12 cellular contexts compared by ENCODE assay signal in genomic region chr15:52143862-52144261, GRCh38. TPM values are rescaled to one million over a fixed set of nuclear protein-coding genes. Genes with fewer than 3 reads are reported as not detected.
DNase-seq lines count a peak whose midpoint lies in the region; ATAC-seq, FAIRE-seq and TF ChIP-seq lines count a peak whose summit lies in the region.
"Had no signal": no experiment of that assay in that cellular context is flagged by ENCODE, and none has a peak within 500 bp of the region (broad histone marks: within the 10 kb centered on the region; RNA-seq: fewer than 3 reads in every experiment).

No MANE protein-coding gene starts in this region.

- TF ChIP-seq EP300 in HepG2 (IDR thresholded peaks at IDR 0.05; ENCODE audit: low read depth in 2 of 2, low read length in 2 of 2) (no peak), HepG2 (CRISPR knock-in tag; IDR thresholded peaks at IDR 0.05; ENCODE audit: borderline replicate concordance) (no peak)

- no peak for TF ChIP-seq POLR2A in HepG2 (IDR thresholded peaks at IDR 0.05; ENCODE audit: insufficient read depth in 1 of 2, low read depth in 2 of 2, low read length in 2 of 2)
- no peak for TF ChIP-seq POLR2A in right lobe of liver (IDR thresholded peaks at IDR 0.05)

- H3K9me3 ChIP-seq in HepG2 (ENCODE audit: low read length) (no peaks in the 10 kb centered on the region), right lobe of liver (no peaks in the 10 kb centered on the region), adipocyte (ENCODE audit: control insufficient read depth, low read length) (no peaks in the 10 kb centered on the region)

- H2AFZ ChIP-seq in HepG2 (ENCODE audit: low read length): no peak overlapping the region

- no peaks in the 10 kb centered on the region for H3K27me3 ChIP-seq in HepG2 (ENCODE audit: control insufficient read depth in 1 of 2, insufficient read depth in 2 of 2, low read length in 2 of 2)
- H3K27me3 ChIP-seq in right lobe of liver: no peaks in the 10 kb centered on the region
- no peaks in the 10 kb centered on the region for H3K27me3 ChIP-seq in adipocyte (replicated peaks; ENCODE audit: control insufficient read depth, insufficient read depth, low read length)
- H3K27me3 ChIP-seq: cardiac muscle cell had no signal

- CTCF ChIA-PET in HepG2 (lab: Yijun Ruan, JAX; ENCODE audit: low intra/inter-chr PET ratio, low total read pairs): no interaction called here

- in situ Hi-C loops in HepG2 (cut with HindIII; ENCODE audit: extremely low pct_ligation_motif_present, low pct_unique_long_range_greater_than_20kb): loop anchor here (5.0 kb wide), 1 partner anchor 162 kb away; no protein-coding TSS in a partner anchor

- H4K20me1 ChIP-seq in HepG2 (ENCODE audit: insufficient read depth, low read length): no peaks in the 10 kb centered on the region

- peak; percentile 65 for ATAC-seq in HepG2
- ATAC-seq in right lobe of liver: no peak
- ATAC-seq in HG03095 (IDR thresholded peaks at IDR 0.05; ENCODE audit: unreplicated experiment): no peak
- ATAC-seq in GM18511 (IDR thresholded peaks at IDR 0.05; ENCODE audit: unreplicated experiment): no peak

- no peak overlapping the region for H3K9ac ChIP-seq in HepG2 (ENCODE audit: insufficient read depth, low read depth, low read length)
- no peak overlapping the region for H3K9ac ChIP-seq in adipocyte (ENCODE audit: low read length)

- WGBS in HepG2 (ENCODE audit: low lambda C conversion rate): 71% methylated on average over 11 of the region's 11 CpGs
- 77% methylated on average over 10 of the region's 11 CpGs for WGBS in right lobe of liver (ENCODE audit: insufficient coverage, low coverage, low lambda C conversion rate, missing lambda C conversion rate)

- TF ChIP-seq CTCF in HepG2 (CRISPR knock-in tag; IDR thresholded peaks at IDR 0.05): no peak
- no peak for TF ChIP-seq CTCF in right lobe of liver (IDR thresholded peaks at IDR 0.05)

- DNase-seq in HepG2 (ENCODE audit: low spot score) (peak; percentile 63), right lobe of liver (no peak), adipocyte (ENCODE audit: low read depth) (peak; percentile 79), glomerular endothelial cell (ENCODE audit: extremely low read depth, low read depth, low spot score) (peak; percentile 50), DMS 273 treated with DMSO at 0.1 percent for 48 hours (lab: John Stamatoyannopoulos, UW) (no peak)
- DNase-seq in effector CD8-positive, alpha-beta T cell (lab: John Stamatoyannopoulos, UW): no peak
- DNase-seq: NCI-H69; stimulated activated CD4-positive, alpha-beta T cell treated with anti-CD3 and anti-CD28 coated beads, Interleukin-2, amount 100 ng/mL, for 24 hours; T-helper 1 cell had no signal

- no peak overlapping the region for H3K4me3 ChIP-seq in HepG2 (replicated peaks in 1 of 3; ENCODE audit: insufficient read depth in 1 of 3, low read depth in 2 of 3, low read length in 3 of 3)
- H3K4me3 ChIP-seq in right lobe of liver: no peak overlapping the region
- no peak overlapping the region for H3K4me3 ChIP-seq in adipocyte (ENCODE audit: low read length)
- H3K4me3 ChIP-seq: cardiac muscle cell had no signal

- H3K79me2 ChIP-seq in HepG2 (ENCODE audit: insufficient read depth, low read length): no peaks in the 10 kb centered on the region

- BruUV-seq in HepG2 (replicated peaks; lab: Mats Ljungman, UMichigan): no TSS peak

- POLR2A ChIA-PET in HepG2 (lab: Yijun Ruan, JAX): interaction anchor here (0.8 kb wide), 1 partner anchor 33 kb away, joined by 3 read pairs; no protein-coding TSS in a partner anchor

- H3K4me1 ChIP-seq in HepG2 (ENCODE audit: insufficient read depth, low read length): peaks cover 25% of the 10 kb centered on the region
- H3K4me1 ChIP-seq in right lobe of liver: peaks cover 0 to 8% (median 4%) of the 10 kb centered on the region in 4 donors
- H3K4me1 ChIP-seq in adipocyte (ENCODE audit: control insufficient read depth, insufficient read depth, low read length): peaks cover 22% of the 10 kb centered on the region

- no peak for TF ChIP-seq RAD21 in HepG2 (CRISPR knock-in tag; IDR thresholded peaks at IDR 0.05)

- H3K27ac ChIP-seq in HepG2 (ENCODE audit: extremely low read length, insufficient read depth, low read length) (no peak overlapping the region), right lobe of liver (no peak overlapping the region)
- H3K27ac ChIP-seq: cardiac muscle cell had no signal

- no peak for FAIRE-seq in HepG2 (lab: Jason Lieb, UNC)

- H3K36me3 ChIP-seq in HepG2 (replicated peaks in 1 of 2; ENCODE audit: control insufficient read depth in 1 of 2, insufficient read depth in 2 of 2, low read length in 2 of 2): no peaks in the 10 kb centered on the region; a peak in 2 of 5 replicates
- peaks cover 0 to 2% (median 0%) of the 10 kb centered on the region in 4 donors for H3K36me3 ChIP-seq in right lobe of liver
- no peaks in the 10 kb centered on the region for H3K36me3 ChIP-seq in adipocyte (ENCODE audit: control insufficient read depth, insufficient read depth, low read length, severe bottlenecking)
- H3K36me3 ChIP-seq: cardiac muscle cell had no signal

- intact Hi-C loops in HepG2 (cut with micrococcal nuclease; ENCODE audit: unreplicated experiment) (no loop called here), right lobe of liver (cut with DNase I) (no loop called here)

- no peak overlapping the region for H3K4me2 ChIP-seq in HepG2 (ENCODE audit: low read depth, low read length)

TF ChIP-seq in HepG2, 621 proteins besides CTCF, POLR2A, EP300 and RAD21 (continues in another document):
- peak; percentile 79 for TF ChIP-seq FOSL2 (CRISPR knock-in tag; IDR thresholded peaks at IDR 0.05)

RNA-seq across cellular contexts. Expression of gene BCL2L10, which starts 31.3 kb away (rescaled TPM):
- total RNA-seq in HepG2 (2016; rRNA removed; fragmentation: Illumina TruSeq; extraction: Trizol) (not detected in 2 replicates), right lobe of liver (1 to 10 TPM; 1.8 to 3.9 (median 2.6) TPM), glomerular endothelial cell (not detected in 2 replicates)
- total RNA-seq in HepG2 (2016; cell fraction: cytosol; rRNA removed; fragmentation: Illumina TruSeq; extraction: Trizol; ENCODE audit: low read depth): not detected in 2 replicates
- not detected in 2 replicates for total RNA-seq in HepG2 (2016; cell fraction: insoluble cytoplasmic fraction; rRNA removed; fragmentation: Illumina TruSeq; extraction: Trizol)
- not detected in 2 replicates for total RNA-seq in HepG2 (2016; cell fraction: membrane; rRNA removed; fragmentation: Illumina TruSeq; extraction: Trizol)
- total RNA-seq in HepG2 (2016; cell fraction: nucleus; rRNA removed; fragmentation: Illumina TruSeq; extraction: Trizol): not detected in 2 replicates
- polyA plus RNA-seq in HepG2 (2011; rRNA removed): not detected in 2 replicates
- polyA plus RNA-seq in HepG2 (2011; cell fraction: cytosol; rRNA removed): not detected in 2 replicates
- not detected in 2 replicates for polyA plus RNA-seq in HepG2 (2011; cell fraction: nucleus; rRNA removed)
- polyA plus RNA-seq in HepG2 (2012): not detected in 2 replicates
- not detected in 2 replicates for polyA plus RNA-seq in HepG2 (2016; cell fraction: cytosol; fragmentation: Illumina TruSeq; extraction: Trizol; ENCODE audit: low read depth)
- polyA plus RNA-seq in HepG2 (2016; cell fraction: insoluble cytoplasmic fraction; fragmentation: Illumina TruSeq; extraction: Trizol; ENCODE audit: low read depth): not detected in 2 replicates
- polyA plus RNA-seq in HepG2 (2016; cell fraction: membrane; fragmentation: Illumina TruSeq; extraction: Trizol; ENCODE audit: low read depth): not detected in 2 replicates
- polyA plus RNA-seq in HepG2 (2016; cell fraction: nucleus; fragmentation: Illumina TruSeq; extraction: Trizol; ENCODE audit: insufficient read depth, low read depth): not detected in 2 replicates
- not detected in 2 replicates for polyA minus RNA-seq in HepG2 (2011; rRNA and poly(A)+ RNA removed; ENCODE audit: low replicate concordance)
- polyA minus RNA-seq in HepG2 (2011; cell fraction: cytosol; rRNA and poly(A)+ RNA removed): not detected in 2 replicates
- polyA minus RNA-seq in HepG2 (2011; cell fraction: nucleus; rRNA and poly(A)+ RNA removed): 0.62 TPM in 1 of 2 replicates, not detected in the other
- polyA plus RNA-seq: cardiac muscle cell had no signal

RNA-seq across cellular contexts. Expression of gene GNB5, which starts 47.3 kb away (rescaled TPM):
- 13.7 and 17.1 TPM in 2 replicates for total RNA-seq in HepG2 (2016; rRNA removed; fragmentation: Illumina TruSeq; extraction: Trizol)
- total RNA-seq in HepG2 (2016; cell fraction: cytosol; rRNA removed; fragmentation: Illumina TruSeq; extraction: Trizol; ENCODE audit: low read depth): 5.4 and 6.6 TPM in 2 replicates
- total RNA-seq in HepG2 (2016; cell fraction: insoluble cytoplasmic fraction; rRNA removed; fragmentation: Illumina TruSeq; extraction: Trizol): 12.6 and 16.2 TPM in 2 replicates
- 13.3 and 14.1 TPM in 2 replicates for total RNA-seq in HepG2 (2016; cell fraction: membrane; rRNA removed; fragmentation: Illumina TruSeq; extraction: Trizol)
- total RNA-seq in HepG2 (2016; cell fraction: nucleus; rRNA removed; fragmentation: Illumina TruSeq; extraction: Trizol): 7.2 and 7.4 TPM in 2 replicates
- polyA plus RNA-seq in HepG2 (2011; rRNA removed): 14.4 and 19.7 TPM in 2 replicates
- polyA plus RNA-seq in HepG2 (2011; cell fraction: cytosol; rRNA removed): 17.2 and 23.8 TPM in 2 replicates
- polyA plus RNA-seq in HepG2 (2011; cell fraction: nucleus; rRNA removed): 14.8 and 18.3 TPM in 2 replicates
- 21.2 and 28.3 TPM in 2 replicates for polyA plus RNA-seq in HepG2 (2012)
- polyA plus RNA-seq in HepG2 (2016; cell fraction: cytosol; fragmentation: Illumina TruSeq; extraction: Trizol; ENCODE audit: low read depth): 5.0 and 5.9 TPM in 2 replicates
- 15.6 and 16.3 TPM in 2 replicates for polyA plus RNA-seq in HepG2 (2016; cell fraction: insoluble cytoplasmic fraction; fragmentation: Illumina TruSeq; extraction: Trizol; ENCODE audit: low read depth)
- 9.1 and 9.7 TPM in 2 replicates for polyA plus RNA-seq in HepG2 (2016; cell fraction: membrane; fragmentation: Illumina TruSeq; extraction: Trizol; ENCODE audit: low read depth)
- polyA plus RNA-seq in HepG2 (2016; cell fraction: nucleus; fragmentation: Illumina TruSeq; extraction: Trizol; ENCODE audit: insufficient read depth, low read depth): 9.1 and 9.3 TPM in 2 replicates
- polyA minus RNA-seq in HepG2 (2011; rRNA and poly(A)+ RNA removed; ENCODE audit: low replicate concordance): 18.1 and 41.8 TPM in 2 replicates
- 13.5 and 18.1 TPM in 2 replicates for polyA minus RNA-seq in HepG2 (2011; cell fraction: cytosol; rRNA and poly(A)+ RNA removed)
- polyA minus RNA-seq in HepG2 (2011; cell fraction: nucleus; rRNA and poly(A)+ RNA removed): 22.7 and 26.6 TPM in 2 replicates
- total RNA-seq in right lobe of liver: 10 to 100 TPM; 11.1 to 34.5 (median 16.5) TPM
- 24.9 and 31.4 TPM in 2 replicates for total RNA-seq in glomerular endothelial cell

Comparison
In these comparisons a context has a peak if more than half of its experiments do, and no peak if none do; other contexts are left out.
1. DNase-seq: peak in HepG2 (single experiment), adipocyte (single experiment) and glomerular endothelial cell (single experiment); none in right lobe of liver (0 of 3), DMS 273 treated with DMSO at 0.1 percent for 48 hours (single experiment) and effector CD8-positive, alpha-beta T cell (single experiment).